24 cellular contexts compared by ENCODE assay signal in the genomic region with DNA sequence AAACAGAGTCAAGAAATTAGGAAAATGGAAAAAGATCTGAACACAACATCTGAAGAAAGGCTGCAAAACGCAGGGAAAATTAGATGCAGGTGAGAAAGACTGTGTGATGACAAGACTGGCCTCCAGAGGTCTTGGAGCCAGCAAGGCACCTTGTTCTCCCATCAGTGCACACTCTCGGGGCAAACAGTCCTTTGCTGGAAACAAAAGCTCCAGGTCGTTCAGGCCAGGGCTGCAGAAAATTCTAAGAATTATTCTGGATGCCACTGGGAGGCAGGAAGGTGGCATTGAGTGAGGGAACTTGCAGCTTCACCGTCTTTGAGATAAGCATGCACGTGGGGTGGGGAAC.
DNase-seq lines count a peak whose midpoint lies in the region; ATAC-seq, FAIRE-seq and TF ChIP-seq lines count a peak whose summit lies in the region.
"Had no signal": no experiment of that assay in that cellular context is flagged by ENCODE, and none has a peak within 500 bp of the region (broad histone marks: within the 10 kb centered on the region; RNA-seq: fewer than 3 reads in every experiment).

No MANE protein-coding gene starts in this region.

- H3K9ac ChIP-seq in neural progenitor cell = no peak overlapping the region
- H3K9ac ChIP-seq: BLaER1 treated with 17β-estradiol and CSF1 and Interleukin-3, amounts not matched to agents 10 nM and 100 nM had no signal

- TF ChIP-seq POLR2A in A549 (IDR thresholded peaks at IDR 0.05; ENCODE audit: low read length) = no peak

- H3K4me2 ChIP-seq in A549 (no peak overlapping the region), neural progenitor cell (peak overlapping the region; percentile 63)
- H3K4me2 ChIP-seq: BLaER1 treated with 17β-estradiol and CSF1 and Interleukin-3, amounts not matched to agents 10 nM and 100 nM had no signal

- H3K79me2 ChIP-seq in neural progenitor cell (ENCODE audit: low read depth) = no peaks in the 10 kb centered on the region

- H3K27ac ChIP-seq in A549 = peak overlapping the region; percentile 6 to 40; a peak in 3 of 6 replicates
- H3K27ac ChIP-seq in neural progenitor cell = no peak overlapping the region
- H3K27ac ChIP-seq: 22Rv1; BLaER1 treated with 17β-estradiol and CSF1 and Interleukin-3, amounts not matched to agents 10 nM and 100 nM had no signal

- POLR2A ChIA-PET in A549 (lab: Yijun Ruan, JAX) = interaction anchor here (0.8 kb wide), 1 partner anchor 535 kb away, joined by 6 read pairs; no protein-coding TSS in a partner anchor

- H3K4me3 Mint-ChIP-seq in T-helper 17 cell (peak overlapping the region; percentile 46), neural progenitor cell (peak overlapping the region; percentile 41)
- H3K4me3 Mint-ChIP-seq: CD14-positive monocyte; CD4-positive, alpha-beta T cell; CD8-positive, alpha-beta memory T cell had no signal

- no peak overlapping the region for H3K27ac Mint-ChIP-seq in T-helper 17 cell
- H3K27ac Mint-ChIP-seq in neural progenitor cell = peak overlapping the region; percentile 85
- H3K27ac Mint-ChIP-seq: CD14-positive monocyte; CD4-positive, alpha-beta T cell; CD8-positive, alpha-beta memory T cell had no signal

- H3K9me3 ChIP-seq in A549 = no peaks in the 10 kb centered on the region
- no peaks in the 10 kb centered on the region for H3K9me3 ChIP-seq in T-helper 17 cell (ENCODE audit: control insufficient read depth, low read length, poor library complexity, severe bottlenecking)
- no peaks in the 10 kb centered on the region for H3K9me3 ChIP-seq in neural progenitor cell (ENCODE audit: low read depth)
- H3K9me3 ChIP-seq: BE2C; BLaER1 treated with 17β-estradiol and CSF1 and Interleukin-3, amounts not matched to agents 10 nM and 100 nM; HAP-1 had no signal

- H3F3A ChIP-seq in neural progenitor cell (ENCODE audit: low read depth) = peaks cover 10% of the 10 kb centered on the region

- H3K27me3 Mint-ChIP-seq in T-helper 17 cell = peaks cover under 1% of the 10 kb centered on the region
- H3K27me3 Mint-ChIP-seq in neural progenitor cell (ENCODE audit: insufficient read depth, low read depth) = peaks cover 17% of the 10 kb centered on the region
- H3K27me3 Mint-ChIP-seq: CD4-positive, alpha-beta T cell; CD8-positive, alpha-beta memory T cell had no signal

- peak; percentile 54 to 59; a peak in 4 of 6 replicates for ATAC-seq in A549
- ATAC-seq in T-helper 17 cell = no peak
- no peak for ATAC-seq in HG03439 (IDR thresholded peaks at IDR 0.05; ENCODE audit: unreplicated experiment)
- ATAC-seq in HG02763 (IDR thresholded peaks at IDR 0.05; ENCODE audit: unreplicated experiment) = no peak

- TF ChIP-seq RAD21 in A549 (conservative IDR thresholded peaks at IDR 0.05 in 1 of 2, IDR thresholded peaks at IDR 0.05 in 1 of 2) = no peak

- no peak overlapping the region for H2AFZ ChIP-seq in neural progenitor cell (replicated peaks)

- CTCF ChIA-PET in A549 (lab: Yijun Ruan, JAX) = interaction anchor here (1.1 to 1.4 kb wide), 3 partner anchors 9 to 420 kb away, joined by 3 to 8 read pairs (median 3); no protein-coding TSS in a partner anchor

- H3K36me3 Mint-ChIP-seq in T-helper 17 cell (ENCODE audit: low read depth) (no peaks in the 10 kb centered on the region), neural progenitor cell (no peaks in the 10 kb centered on the region)
- H3K36me3 Mint-ChIP-seq: CD14-positive monocyte; CD8-positive, alpha-beta memory T cell had no signal

- DNase-seq in A549 (ENCODE audit: low read depth in 1 of 2, low spot score in 1 of 2) (no peak), T-helper 17 cell (no peak), neural progenitor cell (ENCODE audit: low spot score) (no peak), ureter (ENCODE audit: low spot score) (peak; percentile 19), activated gamma-delta T cell (lab: John Stamatoyannopoulos, UW) (no peak)
- DNase-seq: ACHN; AML-193; BE2C; CD4-positive, alpha-beta T cell; CD8-positive, alpha-beta memory T cell; DMS53; DMS79 treated with DMSO at 0.1 percent for 48 hours; GF-D8; GOT3 had no signal

- no peaks in the 10 kb centered on the region for H3K36me3 ChIP-seq in neural progenitor cell
- H3K36me3 ChIP-seq: BE2C; BLaER1 treated with 17β-estradiol and CSF1 and Interleukin-3, amounts not matched to agents 10 nM and 100 nM; HAP-1 had no signal

- WGBS in A549 (ENCODE audit: missing lambda C conversion rate) = 68% methylated on average over 5 of the region's 5 CpGs

- no peaks in the 10 kb centered on the region for H3K27me3 ChIP-seq in neural progenitor cell
- H3K27me3 ChIP-seq: BE2C; BLaER1 treated with 17β-estradiol and CSF1 and Interleukin-3, amounts not matched to agents 10 nM and 100 nM had no signal

- FAIRE-seq in A549 (lab: Jason Lieb, UNC) = peak; percentile 18
- FAIRE-seq: A204.1, GM12891, GM18507, H54 had no signal

- no peaks in the 10 kb centered on the region for H3K4me1 ChIP-seq in A549
- peaks cover 25% of the 10 kb centered on the region for H3K4me1 ChIP-seq in neural progenitor cell
- H3K4me1 ChIP-seq: BE2C; BLaER1 treated with 17β-estradiol and CSF1 and Interleukin-3, amounts not matched to agents 10 nM and 100 nM; HAP-1 had no signal

- no peaks in the 10 kb centered on the region for H3K4me1 Mint-ChIP-seq in T-helper 17 cell
- H3K4me1 Mint-ChIP-seq in neural progenitor cell = peaks cover 63% of the 10 kb centered on the region
- H3K4me1 Mint-ChIP-seq: CD14-positive monocyte; CD8-positive, alpha-beta memory T cell had no signal

- no peaks in the 10 kb centered on the region for H4K20me1 ChIP-seq in neural progenitor cell (ENCODE audit: low read depth)
- H4K20me1 ChIP-seq: BLaER1 treated with 17β-estradiol and CSF1 and Interleukin-3, amounts not matched to agents 10 nM and 100 nM had no signal

- TF ChIP-seq CTCF in A549 (IDR thresholded peaks at IDR 0.05) (no peak), neural progenitor cell (IDR thresholded peaks at IDR 0.05) (no peak)

- H3K9me3 Mint-ChIP-seq in neural progenitor cell = no peaks in the 10 kb centered on the region
- H3K9me3 Mint-ChIP-seq: CD14-positive monocyte; CD4-positive, alpha-beta T cell had no signal

- TF ChIP-seq EP300 in A549 (IDR thresholded peaks at IDR 0.05) = no peak

- H3K4me3 ChIP-seq in A549 = no peak overlapping the region
- no peak overlapping the region for H3K4me3 ChIP-seq in neural progenitor cell
- H3K4me3 ChIP-seq: BLaER1 treated with 17β-estradiol and CSF1 and Interleukin-3, amounts not matched to agents 10 nM and 100 nM; HAP-1 had no signal

TF ChIP-seq in A549, 52 proteins besides CTCF, POLR2A, EP300 and RAD21:
- no peak for TF ChIP-seq RARB (CRISPR knock-in tag; IDR thresholded peaks at IDR 0.05)
- no peak for TF ChIP-seq KDM1A (IDR thresholded peaks at IDR 0.05; ENCODE audit: low read depth)
- TF ChIP-seq, protein P1, sequence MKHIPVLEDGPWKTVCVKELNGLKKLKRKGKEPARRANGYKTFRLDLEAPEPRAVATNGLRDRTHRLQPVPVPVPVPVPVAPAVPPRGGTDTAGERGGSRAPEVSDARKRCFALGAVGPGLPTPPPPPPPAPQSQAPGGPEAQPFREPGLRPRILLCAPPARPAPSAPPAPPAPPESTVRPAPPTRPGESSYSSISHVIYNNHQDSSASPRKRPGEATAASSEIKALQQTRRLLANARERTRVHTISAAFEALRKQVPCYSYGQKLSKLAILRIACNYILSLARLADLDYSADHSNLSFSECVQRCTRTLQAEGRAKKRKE (CRISPR knock-in tag; IDR thresholded peaks at IDR 0.05; ENCODE audit: low read depth) = no peak
- TF ChIP-seq, protein P2, sequence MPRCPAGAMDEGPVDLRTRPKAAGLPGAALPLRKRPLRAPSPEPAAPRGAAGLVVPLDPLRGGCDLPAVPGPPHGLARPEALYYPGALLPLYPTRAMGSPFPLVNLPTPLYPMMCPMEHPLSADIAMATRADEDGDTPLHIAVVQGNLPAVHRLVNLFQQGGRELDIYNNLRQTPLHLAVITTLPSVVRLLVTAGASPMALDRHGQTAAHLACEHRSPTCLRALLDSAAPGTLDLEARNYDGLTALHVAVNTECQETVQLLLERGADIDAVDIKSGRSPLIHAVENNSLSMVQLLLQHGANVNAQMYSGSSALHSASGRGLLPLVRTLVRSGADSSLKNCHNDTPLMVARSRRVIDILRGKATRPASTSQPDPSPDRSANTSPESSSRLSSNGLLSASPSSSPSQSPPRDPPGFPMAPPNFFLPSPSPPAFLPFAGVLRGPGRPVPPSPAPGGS (IDR thresholded peaks at IDR 0.05) = no peak
- no peak for TF ChIP-seq ZC3H11A (IDR thresholded peaks at IDR 0.05)
- TF ChIP-seq ESRRA (IDR thresholded peaks at IDR 0.05; ENCODE audit: borderline replicate concordance, low read length) = no peak
- TF ChIP-seq JUNB (IDR thresholded peaks at IDR 0.05) = no peak
- TF ChIP-seq HOXA7 (CRISPR knock-in tag; IDR thresholded peaks at IDR 0.05) = no peak
- no peak for TF ChIP-seq HDAC2 (IDR thresholded peaks at IDR 0.05)
- no peak for TF ChIP-seq NPAS2 (CRISPR knock-in tag; IDR thresholded peaks at IDR 0.05; ENCODE audit: borderline replicate concordance)
- TF ChIP-seq RFX5 (IDR thresholded peaks at IDR 0.05) = no peak
- TF ChIP-seq EHMT2 (IDR thresholded peaks at IDR 0.05; ENCODE audit: low read depth) = no peak
TF ChIP-seq in A549: peak in this region for 0.

Comparison
In these comparisons a context has a peak if more than half of its experiments do, and no peak if none do; other contexts are left out.
1. ATAC-seq: peak in A549 (2 of 2); none in T-helper 17 cell (single experiment), HG03439 (single experiment) and HG02763 (single experiment).